24 cellular contexts compared by ENCODE assay signal in the genomic region with DNA sequence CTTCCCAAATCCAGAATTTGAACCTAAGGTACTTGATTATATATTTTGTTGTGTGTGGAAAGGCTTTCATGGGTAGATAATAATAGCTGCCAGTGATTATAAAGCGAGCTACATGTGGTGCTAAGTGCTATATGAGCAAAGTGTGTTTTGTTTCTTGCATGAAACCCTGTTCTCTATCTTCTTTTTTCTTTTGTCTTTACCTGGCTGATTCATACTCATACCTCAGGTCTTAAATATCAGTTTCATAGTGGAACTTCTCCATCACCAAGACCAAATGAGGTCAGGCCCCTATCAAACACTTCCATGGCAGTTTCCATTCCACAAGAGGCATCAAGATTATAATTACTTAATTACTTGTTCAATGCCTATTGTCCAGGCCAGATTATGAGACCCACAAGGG. TPM values are rescaled to one million over a fixed set of nuclear protein-coding genes. Genes with fewer than 3 reads are reported as not detected.
DNase-seq lines count a peak whose midpoint lies in the region; TF ChIP-seq lines count a peak whose summit lies in the region.
"Had no signal": no experiment of that assay in that cellular context is flagged by ENCODE, and none has a peak within 500 bp of the region (broad histone marks: within the 10 kb centered on the region; RNA-seq: fewer than 3 reads in every experiment).

No MANE protein-coding gene starts in this region.

- H3K36me3 ChIP-seq in HUES48 (ENCODE audit: control insufficient read depth, insufficient read depth, low read length) = peaks cover 22% of the 10 kb centered on the region; the same call in 1 of the 2 replicates
- H3K36me3 ChIP-seq: BLaER1 had no signal

- H3K27me3 Mint-ChIP-seq in activated T-cell treated with anti-CD3 and anti-CD28 coated beads, Interleukin-2, amount 50 U/mL, for 24 hours = no peaks in the 10 kb centered on the region
- H3K27me3 Mint-ChIP-seq in dendritic cell treated with granulocyte-macrophage colony-stimulating factor and Interleukin-4, amounts not matched to agents 40 ng/mL and 50 ng/mL, for 4 days = peaks cover 14% of the 10 kb centered on the region
- H3K27me3 Mint-ChIP-seq in type B pancreatic cell = no peaks in the 10 kb centered on the region

- no peak overlapping the region for H3K9ac ChIP-seq in HUES48 (ENCODE audit: low read depth, low read length)
- H3K9ac ChIP-seq: BLaER1 had no signal

- no peaks in the 10 kb centered on the region for H3K9me3 Mint-ChIP-seq in activated T-cell treated with anti-CD3 and anti-CD28 coated beads, Interleukin-2, amount 50 U/mL, for 24 hours
- no peaks in the 10 kb centered on the region for H3K9me3 Mint-ChIP-seq in dendritic cell treated with granulocyte-macrophage colony-stimulating factor and Interleukin-4, amounts not matched to agents 40 ng/mL and 50 ng/mL, for 4 days
- no peaks in the 10 kb centered on the region for H3K9me3 Mint-ChIP-seq in type B pancreatic cell
- H3K9me3 Mint-ChIP-seq: CD8-positive, alpha-beta T cell; HFFc6 had no signal

- H3K4me3 ChIP-seq in HUES48 (ENCODE audit: low read depth, low read length) = no peak overlapping the region
- H3K4me3 ChIP-seq: BLaER1 had no signal

- H3K27me3 ChIP-seq in HUES48 (ENCODE audit: control insufficient read depth, insufficient read depth, low read length) = no peaks in the 10 kb centered on the region

- H3K27ac Mint-ChIP-seq in activated T-cell treated with anti-CD3 and anti-CD28 coated beads, Interleukin-2, amount 50 U/mL, for 24 hours = peak overlapping the region; percentile 28
- peak overlapping the region; percentile 46 for H3K27ac Mint-ChIP-seq in dendritic cell treated with granulocyte-macrophage colony-stimulating factor and Interleukin-4, amounts not matched to agents 40 ng/mL and 50 ng/mL, for 4 days
- H3K27ac Mint-ChIP-seq in type B pancreatic cell = peak overlapping the region; percentile 62
- H3K27ac Mint-ChIP-seq: CD8-positive, alpha-beta T cell; HFFc6 had no signal

- H3K36me3 Mint-ChIP-seq in activated T-cell treated with anti-CD3 and anti-CD28 coated beads, Interleukin-2, amount 50 U/mL, for 24 hours (ENCODE audit: low read depth) = peaks cover 19% of the 10 kb centered on the region
- H3K36me3 Mint-ChIP-seq in dendritic cell treated with granulocyte-macrophage colony-stimulating factor and Interleukin-4, amounts not matched to agents 40 ng/mL and 50 ng/mL, for 4 days (ENCODE audit: low read depth) = no peaks in the 10 kb centered on the region
- peaks cover 7% of the 10 kb centered on the region for H3K36me3 Mint-ChIP-seq in type B pancreatic cell

- no peak for TF ChIP-seq CTCF in type B pancreatic cell (conservative IDR thresholded peaks at IDR 0.05)

- no peak overlapping the region for H3K4me3 Mint-ChIP-seq in activated T-cell treated with anti-CD3 and anti-CD28 coated beads, Interleukin-2, amount 50 U/mL, for 24 hours
- no peak overlapping the region for H3K4me3 Mint-ChIP-seq in dendritic cell treated with granulocyte-macrophage colony-stimulating factor and Interleukin-4, amounts not matched to agents 40 ng/mL and 50 ng/mL, for 4 days
- peak overlapping the region; percentile 55 for H3K4me3 Mint-ChIP-seq in type B pancreatic cell
- H3K4me3 Mint-ChIP-seq: CD8-positive, alpha-beta T cell; HFFc6 had no signal

- no peaks in the 10 kb centered on the region for H3K4me1 ChIP-seq in HUES48 (ENCODE audit: control insufficient read depth, insufficient read depth, low read length)
- H3K4me1 ChIP-seq: BLaER1 had no signal

- H3K27ac ChIP-seq in HUES48 (ENCODE audit: low read depth, low read length) = peak overlapping the region; percentile 13
- H3K27ac ChIP-seq: BLaER1 had no signal

- no peak for DNase-seq in activated T-cell treated with anti-CD3 and anti-CD28 coated beads, Interleukin-2, amount 50 U/mL, for 24 hours
- no peak for DNase-seq in activated T-cell treated with anti-CD3 and anti-CD28 coated beads, Interleukin-2, amount 50 U/mL, for 48 hours
- DNase-seq in type B pancreatic cell (ENCODE audit: extremely low spot score, unreplicated experiment) (no peak), NCI-H2081 (lab: John Stamatoyannopoulos, UW) (no peak), OCI-M1 (lab: John Stamatoyannopoulos, UW) (no peak), AG08396 (ENCODE audit: low spot score) (no peak)
- DNase-seq: Calu3; CD8-positive, alpha-beta T cell; DMS53; EL; HFFc6; IMR-90; Karpas-422; NCI-H1417 treated with DMSO at 0.1 percent for 48 hours; NCI-H187 treated with DMSO at 0.1 percent for 48 hours; NCI-H2171; NCI-H446; NCI-H69; NK-92 treated with Interleukin-12 subunit alpha and Interleukin-12 subunit beta, amount 100 ng/mL, for 24 hours; RPMI8226; SHP77 treated with DMSO at 0.1 percent for 48 hours had no signal

- peaks cover 18% of the 10 kb centered on the region for H3K4me1 Mint-ChIP-seq in activated T-cell treated with anti-CD3 and anti-CD28 coated beads, Interleukin-2, amount 50 U/mL, for 24 hours (ENCODE audit: low read depth)
- H3K4me1 Mint-ChIP-seq in dendritic cell treated with granulocyte-macrophage colony-stimulating factor and Interleukin-4, amounts not matched to agents 40 ng/mL and 50 ng/mL, for 4 days (ENCODE audit: low read depth) = peaks cover 25% of the 10 kb centered on the region
- peaks cover 13% of the 10 kb centered on the region for H3K4me1 Mint-ChIP-seq in type B pancreatic cell (ENCODE audit: unreplicated experiment)

- intact Hi-C loops in dendritic cell treated with granulocyte-macrophage colony-stimulating factor and Interleukin-4, amounts not matched to agents 40 ng/mL and 50 ng/mL, for 4 days (cut with micrococcal nuclease) = no loop called here

- no peaks in the 10 kb centered on the region for H3K9me3 ChIP-seq in HUES48 (ENCODE audit: control insufficient read depth, insufficient read depth, low read length)
- H3K9me3 ChIP-seq: BLaER1 had no signal

RNA-seq across cellular contexts. Expression of a gene that starts 6.9 kb away (rescaled TPM):
- 14.9 and 27.4 TPM in 2 replicates for total RNA-seq in type B pancreatic cell (ENCODE audit: low replicate concordance)
